ENCODE assay signal across 18 cellular contexts in the genomic region with DNA sequence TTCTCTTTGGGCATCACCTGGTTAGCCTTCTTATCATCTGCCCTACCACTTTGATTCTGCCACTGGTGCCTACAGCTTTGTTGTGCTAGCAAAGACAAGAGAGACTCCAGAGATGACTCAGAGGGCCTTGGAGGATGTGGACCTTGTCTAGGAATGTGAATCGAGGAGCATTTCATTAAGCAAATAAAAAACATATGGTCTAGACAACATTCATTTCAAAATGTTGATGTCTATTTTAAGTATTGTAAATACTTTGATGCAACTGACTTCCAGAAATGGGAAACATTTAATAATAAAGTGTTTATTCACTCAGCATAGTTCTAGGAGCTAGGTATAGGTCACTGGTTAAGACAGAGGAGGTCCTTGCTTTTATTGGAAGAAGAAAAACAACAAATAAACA.
DNase-seq lines count a peak whose midpoint lies in the region; ATAC-seq and FAIRE-seq lines count a peak whose summit lies in the region.
"Had no signal": no experiment of that assay in that cellular context is flagged by ENCODE, and none has a peak within 500 bp of the region (broad histone marks: within the 10 kb centered on the region; RNA-seq: fewer than 3 reads in every experiment).

No MANE protein-coding gene starts in this region.

- no peak for ATAC-seq in HG03139 (IDR thresholded peaks at IDR 0.05; ENCODE audit: unreplicated experiment)
- ATAC-seq: activated CD4-positive, alpha-beta T cell treated with anti-CD3 and anti-CD28 coated beads for 36 hours; K562 had no signal

- FAIRE-seq in RCC 7860 (lab: Jason Lieb, UNC) = peak; percentile 43
- FAIRE-seq: K562 had no signal

- DNase-seq in DMS53 treated with DMSO at 0.1 percent for 48 hours (lab: John Stamatoyannopoulos, UW; ENCODE audit: unreplicated experiment) (peak; percentile 32), RCC 7860 (ENCODE audit: low spot score) (peak; percentile 41), epidermal melanocyte (ENCODE audit: insufficient read length, low spot score) (peak; percentile 49), renal cortical epithelial cell (ENCODE audit: low read depth) (peak; percentile 62), D341Med (ENCODE audit: low spot score) (no peak)
- DNase-seq in activated CD8-positive, alpha-beta memory T cell treated with anti-CD3 and anti-CD28 coated beads, Interleukin-2, amount 50 U/mL, for 4 hours = no peak
- DNase-seq: activated CD4-positive, alpha-beta T cell treated with anti-CD3 and anti-CD28 coated beads for 36 hours; activated gamma-delta T cell treated with Interleukin-2 at 50 U/mL for 16 hours; anterior cingulate cortex; CD4-positive, alpha-beta T cell; DMS79 treated with DMSO at 0.1 percent for 48 hours; erythroblast; NCI-H1048; NCI-H2081; NCI-H526 treated with DMSO at 0.1 percent for 48 hours; OCI-M1 had no signal

Comparison
In these comparisons a context has a peak if more than half of its experiments do, and no peak if none do; other contexts are left out.
1. DNase-seq: peak in DMS53 treated with DMSO at 0.1 percent for 48 hours (single experiment), RCC 7860 (single experiment), epidermal melanocyte (single experiment) and renal cortical epithelial cell (single experiment); none in D341Med (single experiment) and activated CD8-positive, alpha-beta memory T cell treated with anti-CD3 and anti-CD28 coated beads, Interleukin-2, amount 50 U/mL, for 4 hours (single experiment).